25 cellular contexts compared by ENCODE assay signal in genomic region chr16:57695378-57696054, GRCh38. TPM values are rescaled to one million over a fixed set of nuclear protein-coding genes. Genes with fewer than 3 reads are reported as not detected.
DNase-seq lines count a peak whose midpoint lies in the region; ATAC-seq and TF ChIP-seq lines count a peak whose summit lies in the region.
"Had no signal": no experiment of that assay in that cellular context is flagged by ENCODE, and none has a peak within 500 bp of the region (broad histone marks: within the 10 kb centered on the region; RNA-seq: fewer than 3 reads in every experiment).

No MANE protein-coding gene starts in this region.

- no peak overlapping the region for H2AFZ ChIP-seq in GM23338

- no peaks in the 10 kb centered on the region for H3K36me3 ChIP-seq in GM23338 (ENCODE audit: insufficient read depth)
- H3K36me3 ChIP-seq: breast epithelium, colonic mucosa, left lung, tibial nerve had no signal

- no peaks in the 10 kb centered on the region for H3F3A ChIP-seq in GM23338 (replicated peaks; ENCODE audit: low read depth)

- no peaks in the 10 kb centered on the region for H3K79me2 ChIP-seq in GM23338 (replicated peaks; ENCODE audit: insufficient read depth)

- ATAC-seq in T-helper 17 cell (no peak), GM23338 (no peak), HG03521 (IDR thresholded peaks at IDR 0.05; ENCODE audit: unreplicated experiment) (no peak)
- no peak for ATAC-seq in stimulated activated naive B cell treated with anti-CD40 and anti-IgM and Interleukin-4, amounts not matched to agents 10 μg/mL and 1 μg/mL and 100 μg/mL, for 72 hours (replicated peaks)
- ATAC-seq: CD8-positive, alpha-beta T cell had no signal

- no peaks in the 10 kb centered on the region for H3K9me2 ChIP-seq in GM23338 (ENCODE audit: insufficient read depth)

- no peaks in the 10 kb centered on the region for H3K36me3 Mint-ChIP-seq in T-helper 2 cell treated with Interferon-gamma antibody and Interleukin-4, amounts not matched to agents 5 μg/mL and 100 μg/mL, for 36 hours (ENCODE audit: low read depth)
- H3K36me3 Mint-ChIP-seq in T-helper 17 cell (ENCODE audit: low read depth) (no peaks in the 10 kb centered on the region), endothelial cell (ENCODE audit: low read depth, unreplicated experiment) (no peaks in the 10 kb centered on the region), GM23338 (ENCODE audit: low read depth) (no peaks in the 10 kb centered on the region), osteocyte (ENCODE audit: unreplicated experiment) (no peaks in the 10 kb centered on the region)
- H3K36me3 Mint-ChIP-seq in stimulated activated naive B cell treated with anti-CD40 and anti-IgM and Interleukin-4, amounts not matched to agents 10 μg/mL and 1 μg/mL and 100 μg/mL, for 72 hours, result no peaks in the 10 kb centered on the region
- H3K36me3 Mint-ChIP-seq: CD8-positive, alpha-beta T cell; mesothelial cell of epicardium; naive thymus-derived CD8-positive, alpha-beta T cell had no signal

- H3K4me1 Mint-ChIP-seq in T-helper 2 cell treated with Interferon-gamma antibody and Interleukin-4, amounts not matched to agents 5 μg/mL and 100 μg/mL, for 36 hours (ENCODE audit: low read depth), result peaks cover 9% of the 10 kb centered on the region
- H3K4me1 Mint-ChIP-seq in T-helper 17 cell, result peaks cover 6% of the 10 kb centered on the region
- peaks cover 12% of the 10 kb centered on the region for H3K4me1 Mint-ChIP-seq in endothelial cell (ENCODE audit: unreplicated experiment)
- H3K4me1 Mint-ChIP-seq in stimulated activated naive B cell treated with anti-CD40 and anti-IgM and Interleukin-4, amounts not matched to agents 10 μg/mL and 1 μg/mL and 100 μg/mL, for 72 hours, result peaks cover 11 to 16% of the 10 kb centered on the region in 2 donors
- H3K4me1 Mint-ChIP-seq in GM23338, result peaks cover 3% of the 10 kb centered on the region; the same call in 2 of the 3 replicates
- no peaks in the 10 kb centered on the region for H3K4me1 Mint-ChIP-seq in osteocyte (ENCODE audit: unreplicated experiment)

- H3K27ac ChIP-seq in GM23338 (ENCODE audit: low read depth), result no peak overlapping the region
- H3K27ac ChIP-seq: 22Rv1, breast epithelium, colonic mucosa, tibial nerve had no signal

- no peak overlapping the region for H3K4me2 ChIP-seq in GM23338

- peaks cover 8% of the 10 kb centered on the region for H3K27me3 Mint-ChIP-seq in T-helper 2 cell treated with Interferon-gamma antibody and Interleukin-4, amounts not matched to agents 5 μg/mL and 100 μg/mL, for 36 hours (ENCODE audit: low read depth)
- H3K27me3 Mint-ChIP-seq in T-helper 17 cell, result peaks cover 15% of the 10 kb centered on the region
- peaks cover 7% of the 10 kb centered on the region for H3K27me3 Mint-ChIP-seq in endothelial cell (ENCODE audit: unreplicated experiment)
- no peaks in the 10 kb centered on the region for H3K27me3 Mint-ChIP-seq in stimulated activated naive B cell treated with anti-CD40 and anti-IgM and Interleukin-4, amounts not matched to agents 10 μg/mL and 1 μg/mL and 100 μg/mL, for 72 hours
- peaks cover 2% of the 10 kb centered on the region for H3K27me3 Mint-ChIP-seq in GM23338 (ENCODE audit: insufficient read depth, low read depth, poor library complexity)
- peaks cover 8% of the 10 kb centered on the region for H3K27me3 Mint-ChIP-seq in osteocyte (ENCODE audit: unreplicated experiment)
- H3K27me3 Mint-ChIP-seq: activated T-cell treated with anti-CD3 and anti-CD28 coated beads, Interleukin-2, amount 50 U/mL, for 24 hours had no signal

- peak overlapping the region; percentile 26 for H3K27ac Mint-ChIP-seq in T-helper 2 cell treated with Interferon-gamma antibody and Interleukin-4, amounts not matched to agents 5 μg/mL and 100 μg/mL, for 36 hours
- peak overlapping the region; percentile 62 for H3K27ac Mint-ChIP-seq in T-helper 17 cell
- peak overlapping the region; percentile 99 for H3K27ac Mint-ChIP-seq in endothelial cell (ENCODE audit: unreplicated experiment)
- H3K27ac Mint-ChIP-seq in stimulated activated naive B cell treated with anti-CD40 and anti-IgM and Interleukin-4, amounts not matched to agents 10 μg/mL and 1 μg/mL and 100 μg/mL, for 72 hours, result peak overlapping the region; percentile 27
- H3K27ac Mint-ChIP-seq in GM23338, result no peak overlapping the region
- no peak overlapping the region for H3K27ac Mint-ChIP-seq in osteocyte (ENCODE audit: unreplicated experiment)
- H3K27ac Mint-ChIP-seq: activated T-cell treated with anti-CD3 and anti-CD28 coated beads, Interleukin-2, amount 50 U/mL, for 24 hours; CD8-positive, alpha-beta T cell had no signal

- no peaks in the 10 kb centered on the region for H3K9me3 Mint-ChIP-seq in T-helper 2 cell treated with Interferon-gamma antibody and Interleukin-4, amounts not matched to agents 5 μg/mL and 100 μg/mL, for 36 hours
- H3K9me3 Mint-ChIP-seq in endothelial cell (ENCODE audit: unreplicated experiment) (no peaks in the 10 kb centered on the region), GM23338 (no peaks in the 10 kb centered on the region; the same call in 2 of the 3 replicates), osteocyte (ENCODE audit: unreplicated experiment) (no peaks in the 10 kb centered on the region)
- H3K9me3 Mint-ChIP-seq in stimulated activated naive B cell treated with anti-CD40 and anti-IgM and Interleukin-4, amounts not matched to agents 10 μg/mL and 1 μg/mL and 100 μg/mL, for 72 hours, result no peaks in the 10 kb centered on the region
- H3K9me3 Mint-ChIP-seq: activated T-cell treated with anti-CD3 and anti-CD28 coated beads, Interleukin-2, amount 50 U/mL, for 24 hours; CD8-positive, alpha-beta T cell; mesothelial cell of epicardium; naive thymus-derived CD8-positive, alpha-beta T cell had no signal

- H3K27me3 ChIP-seq in GM23338 (ENCODE audit: insufficient read depth), result no peaks in the 10 kb centered on the region
- H3K27me3 ChIP-seq: breast epithelium, colonic mucosa, left lung, tibial nerve had no signal

- H3K4me3 ChIP-seq in GM23338, result no peak overlapping the region
- H3K4me3 ChIP-seq: colonic mucosa had no signal

- DNase-seq in T-helper 2 cell treated with Interferon-gamma antibody and Interleukin-4, amounts not matched to agents 5 μg/mL and 100 μg/mL, for 36 hours (ENCODE audit: low spot score), result no peak
- DNase-seq in T-helper 2 cell (no peak), T-helper 17 cell (no peak), endothelial cell (ENCODE audit: low spot score) (no peak), GM23338 (ENCODE audit: low spot score) (no peak), osteocyte (ENCODE audit: extremely low spot score, unreplicated experiment) (no peak)
- no peak for DNase-seq in stimulated activated naive B cell treated with anti-CD40 and anti-IgM and Interleukin-4, amounts not matched to agents 10 μg/mL and 1 μg/mL and 100 μg/mL, for 72 hours
- DNase-seq: activated CD4-positive, CD25-positive, alpha-beta regulatory T cell treated with anti-CD3 and anti-CD28 coated beads, Interleukin-2, amount 50 U/mL, for 72 hours; activated naive CD4-positive, alpha-beta T cell treated with Interleukin-2 at 50 U/mL for 16 hours; activated T-cell treated with anti-CD3 and anti-CD28 coated beads, Interleukin-2, amount 50 U/mL, for 24 hours; CD8-positive, alpha-beta T cell; NCI-H2081 treated with DMSO at 0.1 percent for 48 hours had no signal

- no peaks in the 10 kb centered on the region for H3K9me3 ChIP-seq in T-helper 17 cell (ENCODE audit: control insufficient read depth, low read length, poor library complexity, severe bottlenecking)
- H3K9me3 ChIP-seq: breast epithelium, colonic mucosa, left lung, tibial nerve had no signal

- H3K4me1 ChIP-seq in GM23338 (ENCODE audit: insufficient read depth), result no peaks in the 10 kb centered on the region
- H3K4me1 ChIP-seq: breast epithelium, colonic mucosa had no signal

- TF ChIP-seq CTCF in endothelial cell (IDR thresholded peaks at IDR 0.05; ENCODE audit: unreplicated experiment) (no peak), GM23338 (conservative IDR thresholded peaks at IDR 0.05; ENCODE audit: low read depth in 2 of 2) (no peak), osteocyte (IDR thresholded peaks at IDR 0.05) (no peak)

- no peak overlapping the region for H3K4me3 Mint-ChIP-seq in T-helper 2 cell treated with Interferon-gamma antibody and Interleukin-4, amounts not matched to agents 5 μg/mL and 100 μg/mL, for 36 hours
- no peak overlapping the region for H3K4me3 Mint-ChIP-seq in T-helper 17 cell
- H3K4me3 Mint-ChIP-seq in endothelial cell (ENCODE audit: unreplicated experiment), result no peak overlapping the region
- H3K4me3 Mint-ChIP-seq in stimulated activated naive B cell treated with anti-CD40 and anti-IgM and Interleukin-4, amounts not matched to agents 10 μg/mL and 1 μg/mL and 100 μg/mL, for 72 hours, result peak overlapping the region in 1 of 2 donors; percentile 92
- H3K4me3 Mint-ChIP-seq in GM23338, result no peak overlapping the region
- H3K4me3 Mint-ChIP-seq in osteocyte (ENCODE audit: unreplicated experiment), result no peak overlapping the region

- no peaks in the 10 kb centered on the region for H4K20me1 ChIP-seq in GM23338 (replicated peaks; ENCODE audit: insufficient read depth)

TF ChIP-seq in GM23338, 12 proteins besides CTCF, POLR2A, EP300 and RAD21 (continues in another document):
- no peak for TF ChIP-seq NANOG (IDR thresholded peaks at IDR 0.05; ENCODE audit: borderline replicate concordance)

RNA-seq across cellular contexts. Expression of gene DRC7, which starts 0.9 kb away (rescaled TPM):
- under 1 TPM in 1 of 2 donors, not detected in 1; 0.23 TPM for total RNA-seq in T-helper 17 cell
- total RNA-seq in endothelial cell (ENCODE audit: unreplicated experiment), result 1.8 TPM
- not detected in 2 replicates for total RNA-seq in GM23338 (2014; rRNA removed; shearing (Covaris generic))
- polyA plus RNA-seq in GM23338 (2016; fragmentation: Nextera tagmentation; extraction: Ambion mirVana), result not detected in 2 replicates
- not detected in 2 replicates for total RNA-seq in osteocyte
- total RNA-seq: activated CD8-positive, alpha-beta memory T cell treated with anti-CD3 and anti-CD28 coated beads for 36 hours; CD8-positive, alpha-beta T cell; colonic mucosa; fibroblast of lung; H1; mesothelial cell of epicardium; naive thymus-derived CD8-positive, alpha-beta T cell; NCI-H460; posterior vena cava had no signal
- polyA plus RNA-seq: fibroblast of lung; naive thymus-derived CD8-positive, alpha-beta T cell had no signal

RNA-seq across cellular contexts. Expression of gene ADGRG3, which starts 27.4 kb away (rescaled TPM):
- total RNA-seq in T-helper 17 cell (under 1 TPM; 0.75 to 0.99 TPM), endothelial cell (ENCODE audit: unreplicated experiment) (0.31 TPM), osteocyte (not detected in 2 replicates)
- total RNA-seq in GM23338 (2014; rRNA removed; shearing (Covaris generic)), result not detected in 2 replicates
- polyA plus RNA-seq in GM23338 (2016; fragmentation: Nextera tagmentation; extraction: Ambion mirVana), result not detected in 2 replicates
- total RNA-seq: activated CD8-positive, alpha-beta memory T cell treated with anti-CD3 and anti-CD28 coated beads for 36 hours; fibroblast of lung; mesothelial cell of epicardium; naive thymus-derived CD8-positive, alpha-beta T cell had no signal
- polyA plus RNA-seq: fibroblast of lung; naive thymus-derived CD8-positive, alpha-beta T cell had no signal

RNA-seq across cellular contexts. Expression of gene KATNB1, which starts 40.1 kb away (rescaled TPM):
- total RNA-seq in T-helper 17 cell (10 to 100 TPM; 24.3 to 27.3 TPM), endothelial cell (ENCODE audit: unreplicated experiment) (29.2 TPM), osteocyte (14.2 and 15.9 TPM in 2 replicates)
- 65.9 and 68.6 TPM in 2 replicates for total RNA-seq in GM23338 (2014; rRNA removed; shearing (Covaris generic))
- polyA plus RNA-seq in GM23338 (2016; fragmentation: Nextera tagmentation; extraction: Ambion mirVana), result 28.3 and 31.4 TPM in 2 replicates

Comparison
In these comparisons a context has a peak if more than half of its experiments do, and no peak if none do; other contexts are left out.
1. H3K27ac Mint-ChIP-seq: peak in T-helper 2 cell treated with Interferon-gamma antibody and Interleukin-4, amounts not matched to agents 5 μg/mL and 100 μg/mL, for 36 hours (single experiment), T-helper 17 cell (single experiment), endothelial cell (single experiment) and stimulated activated naive B cell treated with anti-CD40 and anti-IgM and Interleukin-4, amounts not matched to agents 10 μg/mL and 1 μg/mL and 100 μg/mL, for 72 hours (single experiment); none in GM23338 (single experiment) and osteocyte (single experiment).